1 cellular context compared by ENCODE assay signal in genomic region chr17:58679263-58680037, GRCh38.
TF ChIP-seq lines count a peak whose summit lies in the region.

No MANE protein-coding gene starts in this region.

TF ChIP-seq in K562, 482 proteins besides CTCF, POLR2A, EP300 and RAD21 (continued from another document and continues in another):
- TF ChIP-seq ARHGAP35 (IDR thresholded peaks at IDR 0.05; ENCODE audit: partially characterized antibody) (peak; percentile 100), HDAC8 (tag; IDR thresholded peaks at IDR 0.05) (no peak), ZNF3 (CRISPR knock-in tag; IDR thresholded peaks at IDR 0.05) (peak; percentile 100), KDM5B (IDR thresholded peaks at IDR 0.05; ENCODE audit: insufficient replicate concordance, low read depth, low read length) (peak; percentile 100), KDM2B (CRISPR knock-in tag; IDR thresholded peaks at IDR 0.05) (0 out of 2 replicates have a peak, but pooled peaks have one; percentile 36), ZNF134 (CRISPR knock-in tag; conservative IDR thresholded peaks at IDR 0.05) (peak; percentile 81), CHD4 (IDR thresholded peaks at IDR 0.05; ENCODE audit: insufficient read depth, insufficient replicate concordance, low read depth, low read length, poor library complexity, severe bottlenecking) (no peak), TFAM (CRISPR knock-in tag; conservative IDR thresholded peaks at IDR 0.05) (no peak), ZNF584 (CRISPR knock-in tag; IDR thresholded peaks at IDR 0.05; ENCODE audit: low read depth) (peak; percentile 68; the same call in 1 of the 2 replicates), ZNF143 (CRISPR knock-in tag; IDR thresholded peaks at IDR 0.05) (peak; percentile 39; the same call in 1 of the 2 replicates), JUNB (CRISPR knock-in tag; conservative IDR thresholded peaks at IDR 0.05) (peak; percentile 84), REST (CRISPR knock-in tag; IDR thresholded peaks at IDR 0.05; ENCODE audit: low read depth) (peak; percentile 89; the same call in 1 of the 2 replicates), BACH1 (tag; IDR thresholded peaks at IDR 0.05) (no peak; the same call in 1 of the 2 replicates), MBD2 (IDR thresholded peaks at IDR 0.05; ENCODE audit: borderline replicate concordance, low read depth) (peak; percentile 98), CREBBP (IDR thresholded peaks at IDR 0.05; ENCODE audit: low read depth, low read length) (peak; percentile 88), ZNF24 (IDR thresholded peaks at IDR 0.05) (peak; percentile 65), SNIP1 (IDR thresholded peaks at IDR 0.05; ENCODE audit: low read depth) (peak; percentile 70), HINFP (tag; conservative IDR thresholded peaks at IDR 0.05; ENCODE audit: low read depth) (no peak), NR0B1 (IDR thresholded peaks at IDR 0.05; ENCODE audit: partially characterized antibody) (no peak), OTX1 (CRISPR knock-in tag; IDR thresholded peaks at IDR 0.05) (peak; percentile 100), ZNF311 (CRISPR knock-in tag; IDR thresholded peaks at IDR 0.05) (0 out of 2 replicates have a peak, but pooled peaks have one; percentile 67), MTA2 (IDR thresholded peaks at IDR 0.05; ENCODE audit: low read depth) (peak; percentile 58; the same call in 1 of the 2 replicates), KDM4B (IDR thresholded peaks at IDR 0.05; ENCODE audit: borderline replicate concordance in 2 of 2, low read depth in 1 of 2) (peak; percentile 88 to 100; a peak in 3 of 4 replicates), PREB (CRISPR knock-in tag; IDR thresholded peaks at IDR 0.05) (peak; percentile 72; the same call in 1 of the 2 replicates), CBX1 (IDR thresholded peaks at IDR 0.05; ENCODE audit: low read depth) (peak; percentile 100), CXXC5 (CRISPR knock-in tag; IDR thresholded peaks at IDR 0.05) (peak; percentile 81), RUNX1 (IDR thresholded peaks at IDR 0.05; ENCODE audit: low read depth) (peak; percentile 100), LCOR (CRISPR knock-in tag; IDR thresholded peaks at IDR 0.05) (peak; percentile 99), MXI1 (IDR thresholded peaks at IDR 0.05; ENCODE audit: low read depth, low read length) (peak; percentile 92), PHTF2 (CRISPR knock-in tag; IDR thresholded peaks at IDR 0.05) (peak; percentile 99), FOXM1 (IDR thresholded peaks at IDR 0.05; ENCODE audit: low read depth) (peak; percentile 82), FOXM1 (CRISPR knock-in tag; IDR thresholded peaks at IDR 0.05; ENCODE audit: low read depth) (peak; percentile 89; the same call in 1 of the 2 replicates), MGA (IDR thresholded peaks at IDR 0.05) (peak; percentile 51; the same call in 1 of the 2 replicates), HOXB6 (CRISPR knock-in tag; IDR thresholded peaks at IDR 0.05; ENCODE audit: borderline replicate concordance) (peak; percentile 100), KAT7 (CRISPR knock-in tag; IDR thresholded peaks at IDR 0.05; ENCODE audit: borderline replicate concordance) (peak; percentile 59; the same call in 1 of the 2 replicates), STAG1 (CRISPR knock-in tag; IDR thresholded peaks at IDR 0.05; ENCODE audit: borderline replicate concordance) (no peak), SMARCA5 (IDR thresholded peaks at IDR 0.05) (0 out of 2 replicates have a peak, but pooled peaks have one; percentile 7), KAT2B (IDR thresholded peaks at IDR 0.05; ENCODE audit: low read depth, low read length) (no peak), MEF2D (tag; conservative IDR thresholded peaks at IDR 0.05; ENCODE audit: low read depth) (peak; percentile 86), ZKSCAN1 (IDR thresholded peaks at IDR 0.05; ENCODE audit: low read depth, low read length) (peak; percentile 65; the same call in 1 of the 2 replicates), BCOR (IDR thresholded peaks at IDR 0.05) (peak; percentile 87), ZNF449 (CRISPR knock-in tag; IDR thresholded peaks at IDR 0.05) (peak; percentile 71)
